In the genomic region with DNA sequence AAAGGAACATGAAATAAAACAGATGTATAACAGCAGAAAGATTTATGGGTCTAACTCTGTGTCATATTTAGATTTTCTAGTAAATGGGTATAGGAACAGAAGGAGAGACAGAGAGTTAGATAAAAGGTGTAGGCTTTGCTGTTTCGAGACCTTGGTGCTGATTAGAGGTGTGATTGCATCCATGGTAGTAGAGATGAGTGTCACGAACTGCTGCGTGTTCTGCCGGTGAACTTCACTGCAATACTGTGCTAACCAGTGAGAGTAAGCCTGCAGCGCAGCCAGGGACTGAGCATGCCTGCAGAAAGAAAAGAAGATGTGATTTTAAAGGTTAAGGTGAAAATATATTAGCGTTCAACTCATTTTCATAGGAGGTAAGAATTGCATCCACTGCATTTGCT, we compare ENCODE assay signal across 15 cellular contexts. TPM values are rescaled to one million over a fixed set of nuclear protein-coding genes. Genes with fewer than 3 reads are reported as not detected.
DNase-seq lines count a peak whose midpoint lies in the region; ATAC-seq and TF ChIP-seq lines count a peak whose summit lies in the region.
"Had no signal": no experiment of that assay in that cellular context is flagged by ENCODE, and none has a peak within 500 bp of the region (broad histone marks: within the 10 kb centered on the region; RNA-seq: fewer than 3 reads in every experiment).

No MANE protein-coding gene starts in this region.

- no peak for TF ChIP-seq EP300 in transverse colon (IDR thresholded peaks at IDR 0.05; ENCODE audit: low read depth)

- DNase-seq in activated T-cell treated with anti-CD3 and anti-CD28 coated beads, Interleukin-2, amount 50 U/mL, for 24 hours: no peak
- no peak for DNase-seq in activated T-cell treated with anti-CD3 and anti-CD28 coated beads for 4 hours
- peak in 1 of 3 donors; percentile 25 for DNase-seq in mucosa of descending colon
- no peak for DNase-seq in neural crest cell (ENCODE audit: low read depth, low spot score)
- DNase-seq in transverse colon: no peak
- no peak for DNase-seq in NCI-H345 (lab: John Stamatoyannopoulos, UW)
- DNase-seq in NCI-H1930 (lab: John Stamatoyannopoulos, UW): no peak
- DNase-seq: Caco-2, GM23248 had no signal

- H3K36me3 ChIP-seq in mucosa of descending colon (ENCODE audit: low read depth) (no peaks in the 10 kb centered on the region), transverse colon (peaks cover 0 to 48% (median 7%) of the 10 kb centered on the region in 4 donors)

- no peak overlapping the region for H3K4me3 Mint-ChIP-seq in activated T-cell treated with anti-CD3 and anti-CD28 coated beads, Interleukin-2, amount 50 U/mL, for 24 hours
- no peak overlapping the region for H3K4me3 Mint-ChIP-seq in neural crest cell
- H3K4me3 Mint-ChIP-seq: B cell had no signal

- no peaks in the 10 kb centered on the region for H3K9me3 ChIP-seq in mucosa of descending colon
- no peaks in the 10 kb centered on the region for H3K9me3 ChIP-seq in transverse colon
- H3K9me3 ChIP-seq: BLaER1 treated with 17β-estradiol and CSF1 and Interleukin-3, amounts not matched to agents 10 nM and 100 nM; Caco-2; HAP-1 had no signal

- TF ChIP-seq CTCF in mucosa of descending colon (IDR thresholded peaks at IDR 0.05): no peak
- TF ChIP-seq CTCF in neural crest cell (conservative IDR thresholded peaks at IDR 0.05): no peak
- TF ChIP-seq CTCF in transverse colon (IDR thresholded peaks at IDR 0.05): no peak

- no peak for TF ChIP-seq POLR2A in transverse colon (IDR thresholded peaks at IDR 0.05)

- H3K36me3 Mint-ChIP-seq in activated T-cell treated with anti-CD3 and anti-CD28 coated beads, Interleukin-2, amount 50 U/mL, for 24 hours (ENCODE audit: low read depth): peaks cover 95% of the 10 kb centered on the region
- H3K36me3 Mint-ChIP-seq in neural crest cell (ENCODE audit: low read depth): peaks cover 24% of the 10 kb centered on the region

- peak; percentile 62 for ATAC-seq in mucosa of descending colon
- no peak for ATAC-seq in GM19467 (IDR thresholded peaks at IDR 0.05; ENCODE audit: unreplicated experiment)
- ATAC-seq: HepG2 had no signal

- H3K4me1 Mint-ChIP-seq in activated T-cell treated with anti-CD3 and anti-CD28 coated beads, Interleukin-2, amount 50 U/mL, for 24 hours (ENCODE audit: low read depth): peaks cover 12% of the 10 kb centered on the region
- H3K4me1 Mint-ChIP-seq in neural crest cell: no peaks in the 10 kb centered on the region
- H3K4me1 Mint-ChIP-seq: B cell had no signal

- peaks cover 9% of the 10 kb centered on the region for H3K4me1 ChIP-seq in mucosa of descending colon (ENCODE audit: low read depth)
- peaks cover 0 to 26% (median 13%) of the 10 kb centered on the region in 4 donors for H3K4me1 ChIP-seq in transverse colon
- H3K4me1 ChIP-seq: Caco-2, HAP-1 had no signal

- in situ Hi-C loops in transverse colon (cut with MboI; ENCODE audit: low pct_ligation_motif_present in 1 of 4, low pct_unique_long_range_greater_than_20kb in 1 of 4, low sequenced_read_pairs in 3 of 4): no loop called here

- no peaks in the 10 kb centered on the region for H3K27me3 Mint-ChIP-seq in activated T-cell treated with anti-CD3 and anti-CD28 coated beads, Interleukin-2, amount 50 U/mL, for 24 hours
- no peaks in the 10 kb centered on the region for H3K27me3 Mint-ChIP-seq in neural crest cell (ENCODE audit: low read depth)
- H3K27me3 Mint-ChIP-seq: B cell had no signal

- H3K27me3 ChIP-seq in transverse colon: no peaks in the 10 kb centered on the region
- H3K27me3 ChIP-seq: BLaER1 treated with 17β-estradiol and CSF1 and Interleukin-3, amounts not matched to agents 10 nM and 100 nM had no signal

- H3K27ac Mint-ChIP-seq in activated T-cell treated with anti-CD3 and anti-CD28 coated beads, Interleukin-2, amount 50 U/mL, for 24 hours: peak overlapping the region; percentile 70
- H3K27ac Mint-ChIP-seq in neural crest cell (ENCODE audit: unreplicated experiment): peak overlapping the region; percentile 48
- H3K27ac Mint-ChIP-seq: B cell had no signal

- H3K9me3 Mint-ChIP-seq in activated T-cell treated with anti-CD3 and anti-CD28 coated beads, Interleukin-2, amount 50 U/mL, for 24 hours: no peaks in the 10 kb centered on the region
- H3K9me3 Mint-ChIP-seq in neural crest cell: no peaks in the 10 kb centered on the region

- H3K4me3 ChIP-seq in mucosa of descending colon (no peak overlapping the region), transverse colon (no peak overlapping the region)
- H3K4me3 ChIP-seq: BLaER1 treated with 17β-estradiol and CSF1 and Interleukin-3, amounts not matched to agents 10 nM and 100 nM; GM23248; HAP-1 had no signal

- intact Hi-C loops in mucosa of descending colon (cut with DNase I, micrococcal nuclease) (no loop called here), transverse colon (cut with DNase I; ENCODE audit: low total_unique reads) (no loop called here)

- H3K27ac ChIP-seq in transverse colon: peak overlapping the region; percentile 60 to 71 (median 64)
- H3K27ac ChIP-seq: BLaER1 treated with 17β-estradiol and CSF1 and Interleukin-3, amounts not matched to agents 10 nM and 100 nM; GM23248 had no signal

- 55 to 69% methylated on average over 6 of the region's 6 CpGs for WGBS in transverse colon (ENCODE audit: low coverage in 1 of 2), 2 donors

RNA-seq across cellular contexts. Expression of a gene that starts 53.7 kb away (rescaled TPM):
- 1 to 10 TPM in 1 of 3 donors, under 1 TPM in 1, not detected in 1; 0.46 to 1.2 TPM for total RNA-seq in mucosa of descending colon
- not detected in 2 replicates for total RNA-seq in neural crest cell
- not detected for total RNA-seq in transverse colon
- total RNA-seq: A172, B cell, Caco-2, GM23248, HepG2 had no signal
